8 cellular contexts compared by ENCODE assay signal in genomic region chr3:193869221-193870201, GRCh38.
DNase-seq lines count a peak whose midpoint lies in the region; ATAC-seq lines count a peak whose summit lies in the region.

No MANE protein-coding gene starts in this region.

- CTCF ChIA-PET in activated naive CD4-positive, alpha-beta T cell treated with anti-CD3 and anti-CD28 coated beads for 36 hours (lab: Charles Lee): no interaction called here

- no peak overlapping the region for H3K27ac Mint-ChIP-seq in activated naive CD4-positive, alpha-beta T cell treated with anti-CD3 and anti-CD28 coated beads for 36 hours
- no peak overlapping the region for H3K27ac Mint-ChIP-seq in activated T-helper 17 cell treated with anti-CD3 and anti-CD28 coated beads, Interleukin-2, amount 50 U/mL, for 72 hours
- H3K27ac Mint-ChIP-seq in stimulated activated effector memory CD8-positive, alpha-beta T cell treated with anti-CD3 and anti-CD28 coated beads, Interleukin-12 subunit alpha, Interleukin-12 subunit beta, amount 100 ng/mL, for 72 hours: no peak overlapping the region

- intact Hi-C loops in activated naive CD4-positive, alpha-beta T cell treated with anti-CD3 and anti-CD28 coated beads for 36 hours (cut with micrococcal nuclease): no loop called here

- no peak overlapping the region for H3K4me3 Mint-ChIP-seq in activated naive CD4-positive, alpha-beta T cell treated with anti-CD3 and anti-CD28 coated beads for 36 hours
- no peak overlapping the region for H3K4me3 Mint-ChIP-seq in activated T-helper 17 cell treated with anti-CD3 and anti-CD28 coated beads, Interleukin-2, amount 50 U/mL, for 72 hours
- H3K4me3 Mint-ChIP-seq in stimulated activated effector memory CD8-positive, alpha-beta T cell treated with anti-CD3 and anti-CD28 coated beads, Interleukin-12 subunit alpha, Interleukin-12 subunit beta, amount 100 ng/mL, for 72 hours: no peak overlapping the region

- peak; percentile 65 for ATAC-seq in activated T-helper 17 cell treated with anti-CD3 and anti-CD28 coated beads, Interleukin-2, amount 50 U/mL, for 72 hours (replicated peaks)
- peak; percentile 53 for ATAC-seq in stimulated activated effector memory CD8-positive, alpha-beta T cell treated with anti-CD3 and anti-CD28 coated beads, Interleukin-12 subunit alpha, Interleukin-12 subunit beta, amount 100 ng/mL, for 72 hours
- ATAC-seq in HG02588 (IDR thresholded peaks at IDR 0.05; ENCODE audit: unreplicated experiment): no peak

- H3K27me3 Mint-ChIP-seq in activated naive CD4-positive, alpha-beta T cell treated with anti-CD3 and anti-CD28 coated beads for 36 hours (ENCODE audit: low read depth): peaks cover 6% of the 10 kb centered on the region
- peaks cover 17% of the 10 kb centered on the region for H3K27me3 Mint-ChIP-seq in activated T-helper 17 cell treated with anti-CD3 and anti-CD28 coated beads, Interleukin-2, amount 50 U/mL, for 72 hours

- H3K36me3 Mint-ChIP-seq in activated naive CD4-positive, alpha-beta T cell treated with anti-CD3 and anti-CD28 coated beads for 36 hours (ENCODE audit: low read depth): no peaks in the 10 kb centered on the region
- H3K36me3 Mint-ChIP-seq in activated T-helper 17 cell treated with anti-CD3 and anti-CD28 coated beads, Interleukin-2, amount 50 U/mL, for 72 hours (ENCODE audit: low read depth): no peaks in the 10 kb centered on the region
- no peaks in the 10 kb centered on the region for H3K36me3 Mint-ChIP-seq in stimulated activated effector memory CD8-positive, alpha-beta T cell treated with anti-CD3 and anti-CD28 coated beads, Interleukin-12 subunit alpha, Interleukin-12 subunit beta, amount 100 ng/mL, for 72 hours

- peak; percentile 45 for DNase-seq in activated naive CD4-positive, alpha-beta T cell treated with anti-CD3 and anti-CD28 coated beads for 36 hours
- DNase-seq in activated naive CD4-positive, alpha-beta T cell treated with anti-CD3 and anti-CD28 coated beads, Interleukin-2, amount 50 U/mL, for 16 hours: no peak
- peak in 32 of 51 donors; percentile 5 to 77 (median 25) for DNase-seq in hypothalamus (lab: John Stamatoyannopoulos, UW)
- no peak for DNase-seq in stimulated activated effector memory CD8-positive, alpha-beta T cell treated with anti-CD3 and anti-CD28 coated beads, Interleukin-12 subunit alpha, Interleukin-12 subunit beta, amount 100 ng/mL, for 72 hours (ENCODE audit: low spot score in 2 of 2)
- no peak for DNase-seq in NCI-H1092 treated with DMSO at 0.1 percent for 48 hours (lab: John Stamatoyannopoulos, UW)
- DNase-seq in SK-N-DZ (ENCODE audit: low spot score): no peak

- no peaks in the 10 kb centered on the region for H3K9me3 Mint-ChIP-seq in activated naive CD4-positive, alpha-beta T cell treated with anti-CD3 and anti-CD28 coated beads for 36 hours
- no peaks in the 10 kb centered on the region for H3K9me3 Mint-ChIP-seq in activated T-helper 17 cell treated with anti-CD3 and anti-CD28 coated beads, Interleukin-2, amount 50 U/mL, for 72 hours
- no peaks in the 10 kb centered on the region for H3K9me3 Mint-ChIP-seq in stimulated activated effector memory CD8-positive, alpha-beta T cell treated with anti-CD3 and anti-CD28 coated beads, Interleukin-12 subunit alpha, Interleukin-12 subunit beta, amount 100 ng/mL, for 72 hours

- peaks cover 2% of the 10 kb centered on the region for H3K4me1 Mint-ChIP-seq in activated naive CD4-positive, alpha-beta T cell treated with anti-CD3 and anti-CD28 coated beads for 36 hours (ENCODE audit: low read depth)
- H3K4me1 Mint-ChIP-seq in activated T-helper 17 cell treated with anti-CD3 and anti-CD28 coated beads, Interleukin-2, amount 50 U/mL, for 72 hours: no peaks in the 10 kb centered on the region
- peaks cover 6% of the 10 kb centered on the region for H3K4me1 Mint-ChIP-seq in stimulated activated effector memory CD8-positive, alpha-beta T cell treated with anti-CD3 and anti-CD28 coated beads, Interleukin-12 subunit alpha, Interleukin-12 subunit beta, amount 100 ng/mL, for 72 hours

Comparison
In these comparisons a context has a peak if more than half of its experiments do, and no peak if none do; other contexts are left out.
1. DNase-seq: peak in activated naive CD4-positive, alpha-beta T cell treated with anti-CD3 and anti-CD28 coated beads for 36 hours (single experiment) and hypothalamus (32 of 51); none in activated naive CD4-positive, alpha-beta T cell treated with anti-CD3 and anti-CD28 coated beads, Interleukin-2, amount 50 U/mL, for 16 hours (single experiment), stimulated activated effector memory CD8-positive, alpha-beta T cell treated with anti-CD3 and anti-CD28 coated beads, Interleukin-12 subunit alpha, Interleukin-12 subunit beta, amount 100 ng/mL, for 72 hours (0 of 2), NCI-H1092 treated with DMSO at 0.1 percent for 48 hours (single experiment) and SK-N-DZ (single experiment).